Comparison of ENCODE assay signal across 8 cellular contexts in the genomic region with DNA sequence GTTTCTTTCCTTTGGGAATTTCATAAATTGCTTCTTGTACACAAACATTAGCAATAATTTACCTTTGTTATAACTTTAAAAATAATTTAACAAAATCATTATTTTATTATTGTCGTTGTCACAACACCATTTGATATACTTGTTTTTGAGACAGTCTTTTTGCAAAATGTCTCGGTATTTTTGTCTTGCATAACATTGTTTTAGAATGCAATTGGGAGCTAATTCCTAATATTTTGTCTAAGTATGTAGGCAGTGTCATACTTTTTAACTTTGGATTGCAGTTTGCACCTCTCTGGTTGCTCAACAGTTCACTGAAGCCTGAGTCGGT. TPM values are rescaled to one million over a fixed set of nuclear protein-coding genes. Genes with fewer than 3 reads are reported as not detected.
DNase-seq lines count a peak whose midpoint lies in the region; ATAC-seq, FAIRE-seq and TF ChIP-seq lines count a peak whose summit lies in the region.

No MANE protein-coding gene starts in this region.

- H3K4me1 ChIP-seq in right atrium auricular region (peaks cover 0 to 8% of the 10 kb centered on the region in 2 donors), muscle layer of duodenum (ENCODE audit: control insufficient read depth in 1 of 2, insufficient read depth in 2 of 2, low read length in 2 of 2) (no peaks in the 10 kb centered on the region), vagina (peaks cover 11% of the 10 kb centered on the region)

- no peak for DNase-seq in right atrium auricular region (ENCODE audit: low spot score)
- no peak for DNase-seq in Right ventricle myocardium superior
- DNase-seq in choroid plexus epithelial cell (ENCODE audit: low read depth): no peak
- DNase-seq in vagina (ENCODE audit: extremely low spot score in 2 of 2): no peak
- no peak for DNase-seq in DMS153 treated with DMSO at 0.1 percent for 48 hours (lab: John Stamatoyannopoulos, UW; ENCODE audit: unreplicated experiment)
- no peak for DNase-seq in GM12891 (ENCODE audit: insufficient read length, low spot score)

- no peak for FAIRE-seq in GM12891 (lab: Jason Lieb, UNC)

- no peaks in the 10 kb centered on the region for H3K9me3 ChIP-seq in right atrium auricular region
- no peaks in the 10 kb centered on the region for H3K9me3 ChIP-seq in muscle layer of duodenum (ENCODE audit: control insufficient read depth in 1 of 2, low read length in 2 of 2)
- H3K9me3 ChIP-seq in vagina: no peaks in the 10 kb centered on the region

- no peak for TF ChIP-seq CTCF in right atrium auricular region (IDR thresholded peaks at IDR 0.05)
- TF ChIP-seq CTCF in choroid plexus epithelial cell (conservative IDR thresholded peaks at IDR 0.05; ENCODE audit: low read depth, low read length): no peak
- TF ChIP-seq CTCF in vagina (IDR thresholded peaks at IDR 0.05): no peak

- no peak for TF ChIP-seq POLR2A in vagina (IDR thresholded peaks at IDR 0.05)
- no peak for TF ChIP-seq POLR2A in GM12891 (IDR thresholded peaks at IDR 0.05; ENCODE audit: low read depth, low read length)

- H3K27ac ChIP-seq in right atrium auricular region: no peak overlapping the region
- H3K27ac ChIP-seq in muscle layer of duodenum (ENCODE audit: low read length): no peak overlapping the region
- no peak overlapping the region for H3K27ac ChIP-seq in vagina

- H3K27me3 ChIP-seq in right atrium auricular region (no peaks in the 10 kb centered on the region), muscle layer of duodenum (ENCODE audit: low read depth, low read length) (no peaks in the 10 kb centered on the region), vagina (no peaks in the 10 kb centered on the region)

- intact Hi-C loops in Right ventricle myocardium superior (cut with DNase I) (loop anchor here (10.0 kb wide), 1 partner anchor 1380 kb away; no protein-coding TSS in a partner anchor), vagina (cut with DNase I) (no loop called here)

- H3K36me3 ChIP-seq in right atrium auricular region: no peaks in the 10 kb centered on the region
- no peaks in the 10 kb centered on the region for H3K36me3 ChIP-seq in muscle layer of duodenum (ENCODE audit: control insufficient read depth in 1 of 2, insufficient read depth in 2 of 2, low read length in 2 of 2)
- no peaks in the 10 kb centered on the region for H3K36me3 ChIP-seq in vagina

- peak overlapping the region; percentile 47 to 52 for H3K4me3 ChIP-seq in right atrium auricular region
- peak overlapping the region; percentile 68 for H3K4me3 ChIP-seq in choroid plexus epithelial cell (ENCODE audit: low read depth, low read length)
- peak overlapping the region; percentile 87 to 95 for H3K4me3 ChIP-seq in muscle layer of duodenum (ENCODE audit: low read depth in 1 of 2, low read length in 2 of 2)
- peak overlapping the region; percentile 45 to 51 for H3K4me3 ChIP-seq in vagina

- ATAC-seq in Right ventricle myocardium superior (ENCODE audit: poor library complexity) (no peak), HG02852 (IDR thresholded peaks at IDR 0.05; ENCODE audit: unreplicated experiment) (no peak)

TF ChIP-seq in GM12891, 5 proteins besides CTCF, POLR2A, EP300 and RAD21:
- TF ChIP-seq SPI1 (IDR thresholded peaks at IDR 0.05; ENCODE audit: low read depth, low read length) (no peak), POU2F2 (IDR thresholded peaks at IDR 0.05; ENCODE audit: low read depth, low read length) (no peak), PAX5 (IDR thresholded peaks at IDR 0.05; ENCODE audit: insufficient read depth, low read length, severe bottlenecking) (no peak), POLR2AphosphoS5 (IDR thresholded peaks at IDR 0.05; ENCODE audit: low read depth, low read length) (no peak), TAF1 (IDR thresholded peaks at IDR 0.05; ENCODE audit: low read depth, low read length) (no peak)

RNA-seq across cellular contexts. Expression of gene CFAP299, which starts 0.3 kb away (rescaled TPM):
- total RNA-seq in right atrium auricular region (not detected), Right ventricle myocardium superior (not detected), vagina (not detected)
- not detected for polyA plus RNA-seq in GM12891 (2012; ENCODE audit: low read depth, missing spikeins)
